25 cellular contexts compared by ENCODE assay signal in the genomic region with DNA sequence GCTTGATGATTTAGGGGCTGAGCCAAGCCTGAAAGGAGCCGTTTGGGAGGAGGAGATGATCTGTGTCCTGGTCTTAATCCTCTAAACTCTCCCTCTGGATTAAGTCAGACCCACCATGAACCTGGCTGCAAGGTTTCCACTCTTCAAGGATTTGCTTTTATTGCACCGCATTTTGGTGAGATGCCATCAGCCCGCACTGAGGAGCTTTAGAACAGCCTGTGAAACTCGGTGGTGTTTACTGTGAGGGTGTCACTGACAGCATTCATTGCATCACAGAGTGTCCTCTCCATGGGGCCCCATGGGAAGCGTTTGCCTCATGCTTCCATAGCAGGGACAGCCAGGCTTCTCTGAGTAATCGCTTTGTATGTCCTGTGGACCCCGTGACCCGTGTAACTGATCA. TPM values are rescaled to one million over a fixed set of nuclear protein-coding genes. Genes with fewer than 3 reads are reported as not detected.
"Had no signal": no experiment of that assay in that cellular context is flagged by ENCODE, and none has a peak within 500 bp of the region (broad histone marks: within the 10 kb centered on the region; RNA-seq: fewer than 3 reads in every experiment).

No MANE protein-coding gene starts in this region.

- H3K4me3 ChIP-seq: colonic mucosa, gastroesophageal sphincter, heart right ventricle, mucosa of descending colon, neural progenitor cell, prostate gland, right atrium auricular region, skin epidermis, stomach, vagina had no signal

- H3K4me3 Mint-ChIP-seq: activated CD4-positive, alpha-beta T cell treated with anti-CD3 and anti-CD28 coated beads, Interleukin-2, amount 10 ng/mL, durations not matched to agents 24 days and 14 days; activated CD8-positive, alpha-beta T cell treated with anti-CD3 and anti-CD28 coated beads, Interleukin-2, amount 10 ng/mL, durations not matched to agents 7 days and 5 days; activated T-cell treated with anti-CD3 and anti-CD28 coated beads, Interleukin-2, amount 50 U/mL, for 24 hours; naive thymus-derived CD4-positive, alpha-beta T cell; neural progenitor cell; stimulated activated effector memory CD8-positive, alpha-beta T cell treated with anti-CD3 and anti-CD28 coated beads, Interleukin-12 subunit alpha, Interleukin-12 subunit beta, amount 100 ng/mL, for 72 hours had no signal

- H3K27ac ChIP-seq: brain microvascular endothelial cell, colonic mucosa, gastroesophageal sphincter, heart right ventricle, neural progenitor cell, prostate gland, right atrium auricular region, skin epidermis, stomach, vagina had no signal

- H3K27ac Mint-ChIP-seq: activated CD4-positive, alpha-beta T cell treated with anti-CD3 and anti-CD28 coated beads, Interleukin-2, amount 10 ng/mL, durations not matched to agents 24 days and 14 days; activated CD8-positive, alpha-beta T cell treated with anti-CD3 and anti-CD28 coated beads, Interleukin-2, amount 10 ng/mL, durations not matched to agents 7 days and 5 days; activated T-cell treated with anti-CD3 and anti-CD28 coated beads, Interleukin-2, amount 50 U/mL, for 24 hours; activated T-helper 2 cell treated with anti-CD3 and anti-CD28 coated beads, Interferon-gamma antibody, Interleukin-2, Interleukin-4, amounts not matched to agents 10 μg/mL and 5 μg/mL and 100 μg/mL, durations not matched to agents 14 hours and 24 hours and 36 hours; naive thymus-derived CD4-positive, alpha-beta T cell; neural progenitor cell; stimulated activated effector memory CD8-positive, alpha-beta T cell treated with anti-CD3 and anti-CD28 coated beads, Interleukin-12 subunit alpha, Interleukin-12 subunit beta, amount 100 ng/mL, for 72 hours had no signal

- H3K36me3 Mint-ChIP-seq: neural progenitor cell; stimulated activated effector memory CD8-positive, alpha-beta T cell treated with anti-CD3 and anti-CD28 coated beads, Interleukin-12 subunit alpha, Interleukin-12 subunit beta, amount 100 ng/mL, for 72 hours had no signal

- H2AFZ ChIP-seq: neural progenitor cell had no signal

- H3K9me3 Mint-ChIP-seq: activated CD4-positive, alpha-beta T cell treated with anti-CD3 and anti-CD28 coated beads, Interleukin-2, amount 10 ng/mL, durations not matched to agents 24 days and 14 days; activated T-cell treated with anti-CD3 and anti-CD28 coated beads, Interleukin-2, amount 50 U/mL, for 24 hours; activated T-helper 2 cell treated with anti-CD3 and anti-CD28 coated beads, Interferon-gamma antibody, Interleukin-2, Interleukin-4, amounts not matched to agents 10 μg/mL and 5 μg/mL and 100 μg/mL, durations not matched to agents 14 hours and 24 hours and 36 hours; neural progenitor cell had no signal

- H3K9ac ChIP-seq: neural progenitor cell had no signal

- H3K4me1 ChIP-seq: colonic mucosa, neural progenitor cell, prostate gland, right atrium auricular region, stomach, vagina had no signal

- ATAC-seq: activated CD8-positive, alpha-beta T cell treated with anti-CD3 and anti-CD28 coated beads, Interleukin-2, amount 10 ng/mL, durations not matched to agents 7 days and 5 days; gastroesophageal sphincter; heart right ventricle; mucosa of descending colon; naive thymus-derived CD4-positive, alpha-beta T cell; stimulated activated effector memory CD8-positive, alpha-beta T cell treated with anti-CD3 and anti-CD28 coated beads, Interleukin-12 subunit alpha, Interleukin-12 subunit beta, amount 100 ng/mL, for 72 hours had no signal

- FAIRE-seq: TTC549 had no signal

- H3K27me3 ChIP-seq: brain microvascular endothelial cell, colonic mucosa, gastroesophageal sphincter, neural progenitor cell, right atrium auricular region, stomach, vagina had no signal

- H3K9me3 ChIP-seq: colonic mucosa, gastroesophageal sphincter, heart right ventricle, mucosa of descending colon, prostate gland, right atrium auricular region, stomach, vagina had no signal

- H3K4me2 ChIP-seq: neural progenitor cell had no signal

- DNase-seq: activated CD4-positive, alpha-beta T cell treated with anti-CD3 and anti-CD28 coated beads, Interleukin-2, amount 10 ng/mL, durations not matched to agents 24 days and 14 days; activated CD4-positive, CD25-positive, alpha-beta regulatory T cell; activated CD8-positive, alpha-beta T cell treated with anti-CD3 and anti-CD28 coated beads, Interleukin-2, amount 10 ng/mL, durations not matched to agents 7 days and 5 days; activated naive CD4-positive, alpha-beta T cell treated with Interleukin-2 at 50 U/mL for 16 hours; activated T-cell treated with anti-CD3 and anti-CD28 coated beads, Interleukin-2, amount 50 U/mL, for 24 hours; aorta; brain microvascular endothelial cell; central memory CD4-positive, alpha-beta T cell; colonic mucosa; heart right ventricle; mesenchymal stem cell; mucosa of descending colon; naive thymus-derived CD4-positive, alpha-beta T cell; stimulated activated CD4-positive, alpha-beta T cell treated with anti-CD3 and anti-CD28 coated beads, Interleukin-4, amount 100 ng/mL, for 24 hours; stomach; trophoblast cell had no signal

- H3K27me3 Mint-ChIP-seq: activated T-cell treated with anti-CD3 and anti-CD28 coated beads, Interleukin-2, amount 50 U/mL, for 24 hours had no signal

- H3K36me3 ChIP-seq: brain microvascular endothelial cell, colonic mucosa, gastroesophageal sphincter, heart right ventricle, neural progenitor cell, prostate gland, right atrium auricular region, stomach, vagina had no signal

RNA-seq across cellular contexts. Expression of a gene that starts 59.2 kb away (rescaled TPM):
- polyA plus RNA-seq: naive thymus-derived CD4-positive, alpha-beta T cell had no signal
